Comparison of ENCODE assay signal across 8 cellular contexts in genomic region chr3:172666873-172667694, GRCh38. TPM values are rescaled to one million over a fixed set of nuclear protein-coding genes. Genes with fewer than 3 reads are reported as not detected.
DNase-seq lines count a peak whose midpoint lies in the region; ATAC-seq, FAIRE-seq and TF ChIP-seq lines count a peak whose summit lies in the region.

No MANE protein-coding gene starts in this region.

- no peak for TF ChIP-seq EP300 in HepG2 (IDR thresholded peaks at IDR 0.05; ENCODE audit: low read depth in 2 of 2, low read length in 2 of 2)
- no peak for TF ChIP-seq EP300 in HepG2 (CRISPR knock-in tag; IDR thresholded peaks at IDR 0.05; ENCODE audit: borderline replicate concordance)

- H3K9me3 Mint-ChIP-seq in CD4-positive, alpha-beta T cell, result no peaks in the 10 kb centered on the region

- no peaks in the 10 kb centered on the region for H3K36me3 ChIP-seq in HepG2 (replicated peaks in 1 of 2; ENCODE audit: control insufficient read depth in 1 of 2, insufficient read depth in 2 of 2, low read length in 2 of 2)

- H2AFZ ChIP-seq in HepG2 (ENCODE audit: low read length), result no peak overlapping the region

- no peaks in the 10 kb centered on the region for H3K27me3 Mint-ChIP-seq in CD4-positive, alpha-beta T cell

- CTCF ChIA-PET in CD4-positive, alpha-beta T cell (lab: Charles Lee), result interaction anchor here (0.9 to 3.5 kb wide), 7 partner anchors 8 to 335 kb away, joined by 3 to 13 read pairs (median 4); no protein-coding TSS in a partner anchor
- CTCF ChIA-PET in HepG2 (lab: Yijun Ruan, JAX; ENCODE audit: low intra/inter-chr PET ratio, low total read pairs), result interaction anchor here (0.7 to 2.5 kb wide), 6 partner anchors 44 to 334 kb away, joined by 3 to 43 read pairs (median 6); no protein-coding TSS in a partner anchor

- peak; percentile 72 for FAIRE-seq in HepG2 (lab: Jason Lieb, UNC)

- intact Hi-C loops in CD4-positive, alpha-beta T cell (cut with DNase I, micrococcal nuclease), result loop anchor here (1.0 to 2.0 kb wide), 4 partner anchors 176 to 335 kb away; no protein-coding TSS in a partner anchor
- intact Hi-C loops in HepG2 (cut with micrococcal nuclease; ENCODE audit: unreplicated experiment), result loop anchor here (1.0 to 10.0 kb wide), 4 partner anchors 44 to 312 kb away; no protein-coding TSS in a partner anchor

- peak; percentile 92 for TF ChIP-seq RAD21 in HepG2 (CRISPR knock-in tag; IDR thresholded peaks at IDR 0.05)

- H3K79me2 ChIP-seq in HepG2 (ENCODE audit: insufficient read depth, low read length), result no peaks in the 10 kb centered on the region

- H3K4me1 Mint-ChIP-seq in CD4-positive, alpha-beta T cell (ENCODE audit: low read depth), result peaks cover 16% of the 10 kb centered on the region

- no peak overlapping the region for H3K27ac Mint-ChIP-seq in CD4-positive, alpha-beta T cell

- no peak overlapping the region for H3K27ac ChIP-seq in CD4-positive, alpha-beta T cell (ENCODE audit: low read depth, low read length)
- no peak overlapping the region for H3K27ac ChIP-seq in HepG2 (ENCODE audit: extremely low read length, insufficient read depth, low read length)

- H3K4me3 Mint-ChIP-seq in CD4-positive, alpha-beta T cell, result no peak overlapping the region

- no peak overlapping the region for H3K4me2 ChIP-seq in HepG2 (ENCODE audit: low read depth, low read length)

- DNase-seq in CD4-positive, alpha-beta T cell, result peak; percentile 45 to 73 (median 68)
- DNase-seq in NCI-H510A treated with DMSO at 0.1 percent for 48 hours (lab: John Stamatoyannopoulos, UW) (peak; percentile 76), cerebellum (ENCODE audit: low spot score) (peak; percentile 37), HepG2 (ENCODE audit: low spot score) (peak; percentile 82)
- peak; percentile 60 for DNase-seq in activated CD4-positive, alpha-beta T cell treated with anti-CD3 and anti-CD28 coated beads for 1 hour
- peak; percentile 53 to 80 (median 72) for DNase-seq in stimulated activated CD4-positive, alpha-beta T cell treated with anti-CD3 and anti-CD28 coated beads, TNF-alpha, amount 100 ng/mL, for 48 hours (ENCODE audit: low read depth in 3 of 3)

- POLR2A ChIA-PET in CD4-positive, alpha-beta T cell (lab: Charles Lee), result no interaction called here
- POLR2A ChIA-PET in HepG2 (lab: Yijun Ruan, JAX), result no interaction called here

- ATAC-seq in CD4-positive, alpha-beta T cell (ENCODE audit: poor library complexity), result peak; percentile 67
- ATAC-seq in GM19372 (IDR thresholded peaks at IDR 0.05; ENCODE audit: low read depth, unreplicated experiment), result peak; percentile 100
- peak; percentile 94 for ATAC-seq in HG03439 (IDR thresholded peaks at IDR 0.05; ENCODE audit: unreplicated experiment)
- peak; percentile 100 for ATAC-seq in HepG2

- peaks cover 4% of the 10 kb centered on the region for H3K36me3 Mint-ChIP-seq in CD4-positive, alpha-beta T cell (ENCODE audit: low read depth)

- no peaks in the 10 kb centered on the region for H3K27me3 ChIP-seq in CD4-positive, alpha-beta T cell (ENCODE audit: control insufficient read depth, insufficient read depth, low read length)
- no peaks in the 10 kb centered on the region for H3K27me3 ChIP-seq in HepG2 (ENCODE audit: control insufficient read depth in 1 of 2, insufficient read depth in 2 of 2, low read length in 2 of 2)

- H3K4me3 ChIP-seq in HepG2 (replicated peaks in 1 of 3; ENCODE audit: insufficient read depth in 1 of 3, low read depth in 2 of 3, low read length in 3 of 3), result no peak overlapping the region

- in situ Hi-C loops in HepG2 (cut with HindIII; ENCODE audit: extremely low pct_ligation_motif_present, low pct_unique_long_range_greater_than_20kb), result loop anchor here (5.0 kb wide), 1 partner anchor 180 kb away; no protein-coding TSS in a partner anchor

- WGBS in HepG2 (ENCODE audit: low lambda C conversion rate), result 59% methylated on average over 16 of the region's 16 CpGs

- no peaks in the 10 kb centered on the region for H3K9me3 ChIP-seq in CD4-positive, alpha-beta T cell (ENCODE audit: control insufficient read depth, low read length)
- no peaks in the 10 kb centered on the region for H3K9me3 ChIP-seq in HepG2 (ENCODE audit: low read length)

- no peak for TF ChIP-seq POLR2A in HepG2 (IDR thresholded peaks at IDR 0.05; ENCODE audit: insufficient read depth in 1 of 2, low read depth in 2 of 2, low read length in 2 of 2)

- no TSS peak for BruUV-seq in HepG2 (replicated peaks; lab: Mats Ljungman, UMichigan)

- H3K9ac ChIP-seq in HepG2 (ENCODE audit: insufficient read depth, low read depth, low read length), result no peak overlapping the region

- TF ChIP-seq CTCF in CD4-positive, alpha-beta T cell (IDR thresholded peaks at IDR 0.05), result peak; percentile 74
- peak; percentile 91 for TF ChIP-seq CTCF in HepG2 (CRISPR knock-in tag; IDR thresholded peaks at IDR 0.05)

- H4K20me1 ChIP-seq in HepG2 (ENCODE audit: insufficient read depth, low read length), result no peaks in the 10 kb centered on the region

- peaks cover 10% of the 10 kb centered on the region for H3K4me1 ChIP-seq in HepG2 (ENCODE audit: insufficient read depth, low read length)

TF ChIP-seq in HepG2, 621 proteins besides CTCF, POLR2A, EP300 and RAD21 (continues in another document):
- TF ChIP-seq HHEX (CRISPR knock-in tag; IDR thresholded peaks at IDR 0.05) (no peak), TEAD3 (CRISPR knock-in tag; optimal IDR thresholded peaks at IDR 0.05; ENCODE audit: borderline replicate concordance) (peak; percentile 39), RORA (CRISPR knock-in tag; IDR thresholded peaks at IDR 0.05) (no peak), MED1 (CRISPR knock-in tag; IDR thresholded peaks at IDR 0.05) (peak; percentile 27; the same call in 1 of the 2 replicates), BCL6 (CRISPR knock-in tag; IDR thresholded peaks at IDR 0.05) (peak; percentile 82), FOXP4 (CRISPR knock-in tag; IDR thresholded peaks at IDR 0.05) (0 out of 2 replicates have a peak, but pooled peaks have one; percentile 22), ZNF205 (CRISPR knock-in tag; IDR thresholded peaks at IDR 0.05) (0 out of 2 replicates have a peak, but pooled peaks have one; percentile 20), FOXA3 (CRISPR knock-in tag; IDR thresholded peaks at IDR 0.05) (peak; percentile 61), ZNF614 (CRISPR knock-in tag; IDR thresholded peaks at IDR 0.05; ENCODE audit: borderline replicate concordance) (0 out of 2 replicates have a peak, but pooled peaks have one; percentile 20), ZNF737 (CRISPR knock-in tag; IDR thresholded peaks at IDR 0.05; ENCODE audit: borderline replicate concordance) (no peak), KDM3A (CRISPR knock-in tag; IDR thresholded peaks at IDR 0.05; ENCODE audit: low read depth) (peak; percentile 72; the same call in 1 of the 2 replicates), TBP (CRISPR knock-in tag; IDR thresholded peaks at IDR 0.05) (no peak), FOXA1 (IDR thresholded peaks at IDR 0.05) (no peak), FOXA1 (CRISPR knock-in tag; IDR thresholded peaks at IDR 0.05) (peak; percentile 72), SMC3 (IDR thresholded peaks at IDR 0.05; ENCODE audit: low read length) (peak; percentile 90), SNAPC2 (CRISPR knock-in tag; IDR thresholded peaks at IDR 0.05) (peak; percentile 46; the same call in 1 of the 2 replicates), ZNF180 (CRISPR knock-in tag; IDR thresholded peaks at IDR 0.05; ENCODE audit: borderline replicate concordance, low read depth) (no peak), ZNF709 (CRISPR knock-in tag; IDR thresholded peaks at IDR 0.05) (no peak), ISL2 (CRISPR knock-in tag; IDR thresholded peaks at IDR 0.05) (0 out of 2 replicates have a peak, but pooled peaks have one; percentile 21), ZNF616 (CRISPR knock-in tag; IDR thresholded peaks at IDR 0.05; ENCODE audit: low read depth) (peak; percentile 99)

RNA-seq across cellular contexts. Expression of gene NCEH1, which starts 43.8 kb away (rescaled TPM):
- total RNA-seq in CD4-positive, alpha-beta T cell, result under 1 TPM; 0.33 to 0.50 TPM
- 5.1 TPM for total RNA-seq in cerebellum
- total RNA-seq in HepG2 (2016; rRNA removed; fragmentation: Illumina TruSeq; extraction: Trizol), result 7.9 and 12.9 TPM in 2 replicates
- total RNA-seq in HepG2 (2016; cell fraction: cytosol; rRNA removed; fragmentation: Illumina TruSeq; extraction: Trizol; ENCODE audit: low read depth), result 1.1 and 1.2 TPM in 2 replicates
- 9.2 and 11.9 TPM in 2 replicates for total RNA-seq in HepG2 (2016; cell fraction: insoluble cytoplasmic fraction; rRNA removed; fragmentation: Illumina TruSeq; extraction: Trizol)
- total RNA-seq in HepG2 (2016; cell fraction: membrane; rRNA removed; fragmentation: Illumina TruSeq; extraction: Trizol), result 2.6 and 2.7 TPM in 2 replicates
- total RNA-seq in HepG2 (2016; cell fraction: nucleus; rRNA removed; fragmentation: Illumina TruSeq; extraction: Trizol), result 13.8 and 15.3 TPM in 2 replicates
- polyA plus RNA-seq in HepG2 (2011; rRNA removed), result 17.9 and 21.4 TPM in 2 replicates
- 14.9 and 17.6 TPM in 2 replicates for polyA plus RNA-seq in HepG2 (2011; cell fraction: cytosol; rRNA removed)
- 6.9 and 7.5 TPM in 2 replicates for polyA plus RNA-seq in HepG2 (2011; cell fraction: nucleus; rRNA removed)
- polyA plus RNA-seq in HepG2 (2012), result 22.9 and 30.2 TPM in 2 replicates
- polyA plus RNA-seq in HepG2 (2016; cell fraction: cytosol; fragmentation: Illumina TruSeq; extraction: Trizol; ENCODE audit: low read depth), result 0.27 and 0.40 TPM in 2 replicates
- polyA plus RNA-seq in HepG2 (2016; cell fraction: insoluble cytoplasmic fraction; fragmentation: Illumina TruSeq; extraction: Trizol; ENCODE audit: low read depth), result 6.4 and 7.2 TPM in 2 replicates
- 1.1 and 1.2 TPM in 2 replicates for polyA plus RNA-seq in HepG2 (2016; cell fraction: membrane; fragmentation: Illumina TruSeq; extraction: Trizol; ENCODE audit: low read depth)
- polyA plus RNA-seq in HepG2 (2016; cell fraction: nucleus; fragmentation: Illumina TruSeq; extraction: Trizol; ENCODE audit: insufficient read depth, low read depth), result 16.8 and 17.4 TPM in 2 replicates
- polyA minus RNA-seq in HepG2 (2011; rRNA and poly(A)+ RNA removed; ENCODE audit: low replicate concordance), result 52.9 and 64.7 TPM in 2 replicates
- polyA minus RNA-seq in HepG2 (2011; cell fraction: cytosol; rRNA and poly(A)+ RNA removed), result 42.9 and 44.0 TPM in 2 replicates
- 18.9 and 21.8 TPM in 2 replicates for polyA minus RNA-seq in HepG2 (2011; cell fraction: nucleus; rRNA and poly(A)+ RNA removed)
